Comparison of ENCODE assay signal across 8 cellular contexts in genomic region chr12:107402041-107403022, GRCh38.
DNase-seq lines count a peak whose midpoint lies in the region; ATAC-seq and TF ChIP-seq lines count a peak whose summit lies in the region.

No MANE protein-coding gene starts in this region.

- H3K9me3 ChIP-seq in neural progenitor cell (ENCODE audit: low read depth), result no peaks in the 10 kb centered on the region

- H3F3A ChIP-seq in GM23338 (replicated peaks; ENCODE audit: low read depth) (no peaks in the 10 kb centered on the region), neural progenitor cell (ENCODE audit: low read depth) (no peaks in the 10 kb centered on the region)

- H3K4me1 ChIP-seq in GM23338 (ENCODE audit: insufficient read depth), result peaks cover 20% of the 10 kb centered on the region
- peaks cover 19% of the 10 kb centered on the region for H3K4me1 ChIP-seq in neural progenitor cell

- H3K4me2 ChIP-seq in GM23338 (no peak overlapping the region), neural progenitor cell (no peak overlapping the region)

- H4K20me1 ChIP-seq in GM23338 (replicated peaks; ENCODE audit: insufficient read depth), result no peaks in the 10 kb centered on the region
- H4K20me1 ChIP-seq in neural progenitor cell (ENCODE audit: low read depth), result no peaks in the 10 kb centered on the region

- H3K27ac ChIP-seq in C4-2B, result no peak overlapping the region
- no peak overlapping the region for H3K27ac ChIP-seq in GM23338 (ENCODE audit: low read depth)
- H3K27ac ChIP-seq in neural progenitor cell, result no peak overlapping the region

- intact Hi-C loops in activated CD8-positive, alpha-beta T cell treated with anti-CD3 and anti-CD28 coated beads for 36 hours (cut with micrococcal nuclease), result loop anchor here (2.0 kb wide), 3 partner anchors 86 to 270 kb away; no protein-coding TSS in a partner anchor

- ATAC-seq in GM23338, result peak; percentile 84
- peak; percentile 81 for ATAC-seq in activated CD8-positive, alpha-beta T cell treated with anti-CD3 and anti-CD28 coated beads for 36 hours
- ATAC-seq in effector memory CD8-positive, alpha-beta T cell (replicated peaks), result peak; percentile 70
- ATAC-seq in GM21528 (IDR thresholded peaks at IDR 0.05; ENCODE audit: low FRiP score, unreplicated experiment), result no peak

- H3K36me3 Mint-ChIP-seq in GM23338 (ENCODE audit: low read depth), result no peaks in the 10 kb centered on the region
- peaks cover 3% of the 10 kb centered on the region for H3K36me3 Mint-ChIP-seq in activated CD8-positive, alpha-beta T cell treated with anti-CD3 and anti-CD28 coated beads for 36 hours (ENCODE audit: low read depth)
- peaks cover 6% of the 10 kb centered on the region for H3K36me3 Mint-ChIP-seq in effector memory CD8-positive, alpha-beta T cell (ENCODE audit: insufficient read depth)
- H3K36me3 Mint-ChIP-seq in neural progenitor cell, result no peaks in the 10 kb centered on the region

- H3K27me3 Mint-ChIP-seq in GM23338 (ENCODE audit: insufficient read depth, low read depth, poor library complexity) (peaks cover 2% of the 10 kb centered on the region), neural progenitor cell (ENCODE audit: insufficient read depth, low read depth) (peaks cover 8% of the 10 kb centered on the region)
- H3K27me3 Mint-ChIP-seq in activated CD8-positive, alpha-beta T cell treated with anti-CD3 and anti-CD28 coated beads for 36 hours, result no peaks in the 10 kb centered on the region
- H3K27me3 Mint-ChIP-seq in effector memory CD8-positive, alpha-beta T cell, result no peaks in the 10 kb centered on the region

- peaks cover 28% of the 10 kb centered on the region for H3K4me1 Mint-ChIP-seq in GM23338
- peaks cover 38% of the 10 kb centered on the region for H3K4me1 Mint-ChIP-seq in activated CD8-positive, alpha-beta T cell treated with anti-CD3 and anti-CD28 coated beads for 36 hours (ENCODE audit: low read depth)
- peaks cover 6 to 17% of the 10 kb centered on the region in 2 donors for H3K4me1 Mint-ChIP-seq in effector memory CD8-positive, alpha-beta T cell (ENCODE audit: low read depth in 2 of 2)
- H3K4me1 Mint-ChIP-seq in neural progenitor cell, result peaks cover 44% of the 10 kb centered on the region

- DNase-seq in GM23338 (ENCODE audit: low spot score) (peak; percentile 94), NCI-H748 treated with DMSO at 0.1 percent for 48 hours (lab: John Stamatoyannopoulos, UW) (peak; percentile 44), neural progenitor cell (ENCODE audit: low spot score) (peak; percentile 83), ureter (ENCODE audit: low spot score) (peak; percentile 50)
- peak; percentile 84 for DNase-seq in activated CD8-positive, alpha-beta T cell treated with anti-CD3 and anti-CD28 coated beads for 36 hours
- DNase-seq in effector memory CD8-positive, alpha-beta T cell, result peak; percentile 37 to 45 (median 39)

- H3K4me3 Mint-ChIP-seq in GM23338 (no peak overlapping the region), neural progenitor cell (no peak overlapping the region)
- H3K4me3 Mint-ChIP-seq in activated CD8-positive, alpha-beta T cell treated with anti-CD3 and anti-CD28 coated beads for 36 hours, result no peak overlapping the region
- H3K4me3 Mint-ChIP-seq in effector memory CD8-positive, alpha-beta T cell, result no peak overlapping the region

- H3K36me3 ChIP-seq in GM23338 (ENCODE audit: insufficient read depth), result no peaks in the 10 kb centered on the region
- H3K36me3 ChIP-seq in neural progenitor cell, result no peaks in the 10 kb centered on the region

- H2AFZ ChIP-seq in GM23338 (no peak overlapping the region), neural progenitor cell (replicated peaks) (no peak overlapping the region)

- H3K27me3 ChIP-seq in GM23338 (ENCODE audit: insufficient read depth), result no peaks in the 10 kb centered on the region
- H3K27me3 ChIP-seq in neural progenitor cell, result no peaks in the 10 kb centered on the region

- TF ChIP-seq CTCF in C4-2B (conservative IDR thresholded peaks at IDR 0.05) (peak; percentile 76), GM23338 (conservative IDR thresholded peaks at IDR 0.05; ENCODE audit: low read depth in 2 of 2) (peak; percentile 69 to 86), neural progenitor cell (IDR thresholded peaks at IDR 0.05) (peak; percentile 78)
- peak; percentile 76 for TF ChIP-seq CTCF in activated CD8-positive, alpha-beta T cell treated with anti-CD3 and anti-CD28 coated beads for 36 hours (IDR thresholded peaks at IDR 0.05)

- no peaks in the 10 kb centered on the region for H3K9me2 ChIP-seq in GM23338 (ENCODE audit: insufficient read depth)

- H3K27ac Mint-ChIP-seq in GM23338 (no peak overlapping the region), neural progenitor cell (no peak overlapping the region)
- H3K27ac Mint-ChIP-seq in activated CD8-positive, alpha-beta T cell treated with anti-CD3 and anti-CD28 coated beads for 36 hours, result no peak overlapping the region
- peak overlapping the region; percentile 53 to 65 for H3K27ac Mint-ChIP-seq in effector memory CD8-positive, alpha-beta T cell

- POLR2A ChIA-PET in activated CD8-positive, alpha-beta T cell treated with anti-CD3 and anti-CD28 coated beads for 36 hours (lab: Charles Lee), result interaction anchor here (1.2 to 2.0 kb wide), 4 partner anchors 30 to 84 kb away, joined by 3 to 6 read pairs (median 4); a partner anchor contains a TSS

- H3K4me3 ChIP-seq in GM23338 (no peak overlapping the region), neural progenitor cell (no peak overlapping the region)

- H3K79me2 ChIP-seq in GM23338 (replicated peaks; ENCODE audit: insufficient read depth), result no peaks in the 10 kb centered on the region
- H3K79me2 ChIP-seq in neural progenitor cell (ENCODE audit: low read depth), result no peaks in the 10 kb centered on the region

- CTCF ChIA-PET in activated CD8-positive, alpha-beta T cell treated with anti-CD3 and anti-CD28 coated beads for 36 hours (lab: Charles Lee), result interaction anchor here (0.6 to 10.2 kb wide), 37 partner anchors 13 to 327 kb away, joined by 3 to 134 read pairs (median 4); a partner anchor contains a TSS

- H3K9ac ChIP-seq in neural progenitor cell, result no peak overlapping the region

- H3K9me3 Mint-ChIP-seq in GM23338 (no peaks in the 10 kb centered on the region; the same call in 2 of the 3 replicates), neural progenitor cell (no peaks in the 10 kb centered on the region)
- peaks cover 2% of the 10 kb centered on the region for H3K9me3 Mint-ChIP-seq in activated CD8-positive, alpha-beta T cell treated with anti-CD3 and anti-CD28 coated beads for 36 hours
- H3K9me3 Mint-ChIP-seq in effector memory CD8-positive, alpha-beta T cell, result no peaks in the 10 kb centered on the region

TF ChIP-seq in GM23338, 12 proteins besides CTCF, POLR2A, EP300 and RAD21:
- TF ChIP-seq JUNB (IDR thresholded peaks at IDR 0.05; ENCODE audit: unreplicated experiment) (no peak), ZNF462 (CRISPR knock-in tag; IDR thresholded peaks at IDR 0.05) (no peak)

Comparison
In these comparisons a context has a peak if more than half of its experiments do, and no peak if none do; other contexts are left out.
1. DNase-seq: peak in every context shown above with its lines; median percentile 94 in GM23338; 84 in activated CD8-positive, alpha-beta T cell treated with anti-CD3 and anti-CD28 coated beads for 36 hours; 83 in neural progenitor cell; 50 in ureter; 44 in NCI-H748 treated with DMSO at 0.1 percent for 48 hours; 39 in effector memory CD8-positive, alpha-beta T cell.
2. H3K27ac Mint-ChIP-seq: peak in effector memory CD8-positive, alpha-beta T cell (2 of 2); none in GM23338 (single experiment), activated CD8-positive, alpha-beta T cell treated with anti-CD3 and anti-CD28 coated beads for 36 hours (single experiment) and neural progenitor cell (single experiment).
3. Peak in every context shown above with its lines, with median percentiles within 50 percentile points of each other: CTCF ChIP-seq.